14 cellular contexts compared by ENCODE assay signal in the genomic region with DNA sequence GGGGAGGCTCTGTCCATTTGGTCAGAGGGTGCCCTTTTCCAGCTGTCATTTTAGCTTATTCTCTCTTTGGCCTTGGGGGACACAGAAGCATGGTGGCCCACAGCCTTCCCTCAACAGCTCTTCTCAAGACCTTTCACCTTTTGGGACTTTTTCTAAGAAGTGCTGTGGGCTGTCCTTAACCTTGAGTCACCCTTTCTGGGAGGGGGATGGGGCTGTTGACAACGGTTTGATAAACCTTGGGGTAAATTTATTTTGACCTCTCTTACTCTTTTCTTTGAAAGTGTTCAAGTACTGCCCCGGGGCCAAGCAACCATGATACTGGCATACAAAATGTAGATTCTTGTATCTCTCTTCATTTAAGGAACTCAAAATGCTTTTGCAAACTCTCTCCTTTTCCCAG. TPM values are rescaled to one million over a fixed set of nuclear protein-coding genes. Genes with fewer than 3 reads are reported as not detected.
DNase-seq lines count a peak whose midpoint lies in the region; ATAC-seq, FAIRE-seq and TF ChIP-seq lines count a peak whose summit lies in the region.
"Had no signal": no experiment of that assay in that cellular context is flagged by ENCODE, and none has a peak within 500 bp of the region (broad histone marks: within the 10 kb centered on the region; RNA-seq: fewer than 3 reads in every experiment).

No MANE protein-coding gene starts in this region.

- H3K27me3 ChIP-seq in fibroblast of lung (ENCODE audit: control insufficient read depth, insufficient read depth, low read length) (no peaks in the 10 kb centered on the region), sigmoid colon (no peaks in the 10 kb centered on the region)
- H3K27me3 ChIP-seq: upper lobe of right lung had no signal

- H3K79me2 ChIP-seq in fibroblast of lung (ENCODE audit: control insufficient read depth, insufficient read depth, low read length): peaks cover 11% of the 10 kb centered on the region

- H3K9me3 ChIP-seq in A549 (no peaks in the 10 kb centered on the region), fibroblast of lung (ENCODE audit: control insufficient read depth, insufficient read depth, low read depth, low read length) (no peaks in the 10 kb centered on the region), sigmoid colon (no peaks in the 10 kb centered on the region)
- H3K9me3 ChIP-seq: upper lobe of right lung had no signal

- WGBS in A549 (ENCODE audit: missing lambda C conversion rate): 4% methylated on average over 2 of the region's 2 CpGs
- WGBS in sigmoid colon, 2 donors: 39 to 66% methylated on average over 2 of the region's 2 CpGs

- peaks cover 21% of the 10 kb centered on the region; the same call in 2 of the 3 replicates for H3K4me1 ChIP-seq in A549
- peaks cover 41% of the 10 kb centered on the region for H3K4me1 ChIP-seq in fibroblast of lung (ENCODE audit: control insufficient read depth, extremely low read depth, insufficient read depth, low read length)
- H3K4me1 ChIP-seq in sigmoid colon: peaks cover 0 to 77% (median 76%) of the 10 kb centered on the region in 4 donors

- H4K20me1 ChIP-seq in fibroblast of lung (ENCODE audit: control insufficient read depth, extremely low read depth, insufficient read depth, low read length): no peaks in the 10 kb centered on the region

- TF ChIP-seq CTCF in A549 (IDR thresholded peaks at IDR 0.05): no peak
- no peak for TF ChIP-seq CTCF in RWPE1 (conservative IDR thresholded peaks at IDR 0.05; ENCODE audit: low read depth)
- TF ChIP-seq CTCF in fibroblast of lung (conservative IDR thresholded peaks at IDR 0.05 in 1 of 2, IDR thresholded peaks at IDR 0.05 in 1 of 2; ENCODE audit: low read depth in 1 of 2, low read length in 2 of 2): no peak
- TF ChIP-seq CTCF in sigmoid colon (IDR thresholded peaks at IDR 0.05): no peak

- CTCF ChIA-PET in A549 (lab: Yijun Ruan, JAX): interaction anchor here (0.7 to 3.9 kb wide), 24 partner anchors 11 to 1074 kb away, joined by 3 to 30 read pairs (median 4); partner anchors contain the start of genes IGFBP2 and IGFBP5
- CTCF ChIA-PET in RWPE1 (lab: Yijun Ruan, JAX): interaction anchor here (0.6 to 1.7 kb wide), 7 partner anchors 15 to 1474 kb away, joined by 3 to 8 read pairs (median 3); no protein-coding TSS in a partner anchor

- DNase-seq in A549 (ENCODE audit: low read depth in 1 of 2, low spot score in 1 of 2): no peak
- no peak for DNase-seq in RWPE1 (ENCODE audit: low spot score)
- no peak for DNase-seq in fibroblast of lung (ENCODE audit: low read depth in 2 of 2)
- no peak for DNase-seq in sigmoid colon
- no peak for DNase-seq in activated effector memory CD4-positive, alpha-beta T cell treated with anti-CD3 and anti-CD28 coated beads, Interleukin-2, amount 50 U/mL, for 16 hours
- DNase-seq in NCI-H2107 treated with DMSO at 0.1 percent for 48 hours (lab: John Stamatoyannopoulos, UW; ENCODE audit: unreplicated experiment): no peak
- no peak for DNase-seq in DMS 273 treated with DMSO at 0.1 percent for 48 hours (lab: John Stamatoyannopoulos, UW)
- DNase-seq: upper lobe of right lung had no signal

- TF ChIP-seq POLR2A in A549 (IDR thresholded peaks at IDR 0.05; ENCODE audit: low read length): no peak
- no peak for TF ChIP-seq POLR2A in sigmoid colon (IDR thresholded peaks at IDR 0.05)

- no peak for TF ChIP-seq RAD21 in A549 (conservative IDR thresholded peaks at IDR 0.05 in 1 of 2, IDR thresholded peaks at IDR 0.05 in 1 of 2)

- H3K4me3 ChIP-seq in A549: no peak overlapping the region
- H3K4me3 ChIP-seq in fibroblast of lung (replicated peaks in 1 of 4; ENCODE audit: control extremely low read depth in 1 of 4, insufficient read depth in 1 of 4, low read depth in 3 of 4, low read length in 4 of 4): no peak overlapping the region
- H3K4me3 ChIP-seq in sigmoid colon: no peak overlapping the region
- H3K4me3 ChIP-seq: skin epidermis, upper lobe of right lung had no signal

- H3K36me3 ChIP-seq in fibroblast of lung (ENCODE audit: control insufficient read depth, insufficient read depth, low read length): peaks cover 26% of the 10 kb centered on the region
- H3K36me3 ChIP-seq in sigmoid colon: peaks cover 23 to 94% (median 31%) of the 10 kb centered on the region in 4 donors
- H3K36me3 ChIP-seq: upper lobe of right lung had no signal

- H3K27ac ChIP-seq in A549 (no peak overlapping the region), RWPE1 (peak overlapping the region; percentile 94), fibroblast of lung (ENCODE audit: insufficient read depth, low read length) (peak overlapping the region; percentile 54), sigmoid colon (peak overlapping the region; percentile 80 to 93 (median 88))
- H3K27ac ChIP-seq: upper lobe of right lung had no signal

- no peak overlapping the region for H2AFZ ChIP-seq in fibroblast of lung (ENCODE audit: low read length)

- no peak for ATAC-seq in A549
- no peak for ATAC-seq in GM21717 (IDR thresholded peaks at IDR 0.05; ENCODE audit: unreplicated experiment)

- peak overlapping the region; percentile 63; the same call in 2 of the 3 replicates for H3K4me2 ChIP-seq in A549
- H3K4me2 ChIP-seq in fibroblast of lung (ENCODE audit: extremely low read depth, insufficient read depth, low read length): peak overlapping the region; percentile 29

- no peak for FAIRE-seq in A549 (lab: Jason Lieb, UNC)
- FAIRE-seq: endometrium had no signal

- intact Hi-C loops in sigmoid colon (cut with DNase I): loop anchor here (5.0 kb wide), 1 partner anchor 1031 kb away; no protein-coding TSS in a partner anchor

- no peak for TF ChIP-seq EP300 in A549 (IDR thresholded peaks at IDR 0.05)
- TF ChIP-seq EP300 in sigmoid colon (IDR thresholded peaks at IDR 0.05): no peak

- POLR2A ChIA-PET in A549 (lab: Yijun Ruan, JAX): no interaction called here
- POLR2A ChIA-PET in RWPE1 (lab: Yijun Ruan, JAX; ENCODE audit: low non-redundant PET): interaction anchor here (0.6 kb wide), 1 partner anchor 492 kb away, joined by 6 read pairs; no protein-coding TSS in a partner anchor

- no peak overlapping the region for H3K9ac ChIP-seq in fibroblast of lung (ENCODE audit: insufficient read depth, low read length)

TF ChIP-seq in A549, 52 proteins besides CTCF, POLR2A, EP300 and RAD21 (continues in another document):
- TF ChIP-seq FOXS1 (CRISPR knock-in tag; IDR thresholded peaks at IDR 0.05) (no peak), USF2 (IDR thresholded peaks at IDR 0.05) (no peak), HDAC2 (IDR thresholded peaks at IDR 0.05) (no peak), EHF (CRISPR knock-in tag; IDR thresholded peaks at IDR 0.05) (no peak)
- TF ChIP-seq, protein P1, sequence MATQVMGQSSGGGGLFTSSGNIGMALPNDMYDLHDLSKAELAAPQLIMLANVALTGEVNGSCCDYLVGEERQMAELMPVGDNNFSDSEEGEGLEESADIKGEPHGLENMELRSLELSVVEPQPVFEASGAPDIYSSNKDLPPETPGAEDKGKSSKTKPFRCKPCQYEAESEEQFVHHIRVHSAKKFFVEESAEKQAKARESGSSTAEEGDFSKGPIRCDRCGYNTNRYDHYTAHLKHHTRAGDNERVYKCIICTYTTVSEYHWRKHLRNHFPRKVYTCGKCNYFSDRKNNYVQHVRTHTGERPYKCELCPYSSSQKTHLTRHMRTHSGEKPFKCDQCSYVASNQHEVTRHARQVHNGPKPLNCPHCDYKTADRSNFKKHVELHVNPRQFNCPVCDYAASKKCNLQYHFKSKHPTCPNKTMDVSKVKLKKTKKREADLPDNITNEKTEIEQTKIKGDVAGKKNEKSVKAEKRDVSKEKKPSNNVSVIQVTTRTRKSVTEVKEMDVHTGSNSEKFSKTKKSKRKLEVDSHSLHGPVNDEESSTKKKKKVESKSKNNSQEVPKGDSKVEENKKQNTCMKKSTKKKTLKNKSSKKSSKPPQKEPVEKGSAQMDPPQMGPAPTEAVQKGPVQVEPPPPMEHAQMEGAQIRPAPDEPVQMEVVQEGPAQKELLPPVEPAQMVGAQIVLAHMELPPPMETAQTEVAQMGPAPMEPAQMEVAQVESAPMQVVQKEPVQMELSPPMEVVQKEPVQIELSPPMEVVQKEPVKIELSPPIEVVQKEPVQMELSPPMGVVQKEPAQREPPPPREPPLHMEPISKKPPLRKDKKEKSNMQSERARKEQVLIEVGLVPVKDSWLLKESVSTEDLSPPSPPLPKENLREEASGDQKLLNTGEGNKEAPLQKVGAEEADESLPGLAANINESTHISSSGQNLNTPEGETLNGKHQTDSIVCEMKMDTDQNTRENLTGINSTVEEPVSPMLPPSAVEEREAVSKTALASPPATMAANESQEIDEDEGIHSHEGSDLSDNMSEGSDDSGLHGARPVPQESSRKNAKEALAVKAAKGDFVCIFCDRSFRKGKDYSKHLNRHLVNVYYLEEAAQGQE (IDR thresholded peaks at IDR 0.05): no peak

RNA-seq across cellular contexts. Expression of gene IGFBP5, which starts 13.7 kb away (rescaled TPM):
- 0.97 and 1.5 TPM in 2 replicates for polyA plus RNA-seq in A549 (2011; rRNA removed)
- polyA plus RNA-seq in A549 (2012; cell fraction: cytosol; rRNA removed): 1.5 and 1.9 TPM in 2 replicates
- 2.2 and 4.9 TPM in 2 replicates for polyA plus RNA-seq in A549 (2012; cell fraction: nucleus; rRNA removed)
- 0.20 to 0.46 TPM (median 0.23 TPM) in 3 replicates for polyA plus RNA-seq in A549 (2017; fragmentation: RNase III; extraction: RNeasy Plus Mini Kit Qiagen cat#74134 plus additional on column Dnase treatment)
- 1.7 and 3.4 TPM in 2 replicates for polyA minus RNA-seq in A549 (2011; rRNA and poly(A)+ RNA removed)
- total RNA-seq in fibroblast of lung: 783 and 1,100 TPM in 2 replicates
- polyA plus RNA-seq in fibroblast of lung: 712 and 2,607 TPM in 2 replicates
- 532 and 2,380 TPM in 2 replicates for polyA plus RNA-seq in fibroblast of lung (2012)
- polyA minus RNA-seq in fibroblast of lung (ENCODE audit: low replicate concordance): 654 and 2,537 TPM in 2 replicates
- total RNA-seq in sigmoid colon: 100 to 1,000 TPM; 254 to 773 (median 488) TPM
- polyA plus RNA-seq in sigmoid colon: 100 to 1,000 TPM in 1 of 3 donors, 10 to 100 TPM in 2; 13.6 to 131 (median 36.0) TPM
- total RNA-seq: activated CD4-positive, alpha-beta memory T cell treated with anti-CD3 and anti-CD28 coated beads for 36 hours; activated T-cell treated with anti-CD3 and anti-CD28 coated beads, Interleukin-2, amount 50 U/mL, for 72 hours; CD8-positive, alpha-beta T cell had no signal

RNA-seq across cellular contexts. Expression of gene IGFBP2, which starts 48.5 kb away (rescaled TPM):
- polyA plus RNA-seq in A549 (2011; rRNA removed) (34.9 and 36.1 TPM in 2 replicates), A549 (2017; fragmentation: RNase III; extraction: RNeasy Plus Mini Kit Qiagen cat#74134 plus additional on column Dnase treatment) (21.1 to 27.0 TPM (median 26.1 TPM) in 3 replicates), fibroblast of lung (8.6 and 26.0 TPM in 2 replicates), sigmoid colon (10 to 100 TPM; 30.8 to 33.5 (median 33.0) TPM)
- 69.5 and 87.5 TPM in 2 replicates for polyA plus RNA-seq in A549 (2012; cell fraction: cytosol; rRNA removed)
- 93.1 and 114 TPM in 2 replicates for polyA plus RNA-seq in A549 (2012; cell fraction: nucleus; rRNA removed)
- polyA minus RNA-seq in A549 (2011; rRNA and poly(A)+ RNA removed): 37.5 and 38.6 TPM in 2 replicates
- total RNA-seq in fibroblast of lung (32.6 and 36.3 TPM in 2 replicates), sigmoid colon (10 to 100 TPM in 3 of 4 donors, 1 to 10 TPM in 1; 6.3 to 45.7 (median 21.9) TPM)
- 14.2 and 46.3 TPM in 2 replicates for polyA plus RNA-seq in fibroblast of lung (2012)
- 10.2 and 20.3 TPM in 2 replicates for polyA minus RNA-seq in fibroblast of lung (ENCODE audit: low replicate concordance)

Comparison
In these comparisons a context has a peak if more than half of its experiments do, and no peak if none do; other contexts are left out.
1. H3K27ac ChIP-seq: peak in RWPE1 (single experiment), fibroblast of lung (single experiment) and sigmoid colon (4 of 4); none in A549 (0 of 2).
2. RNA of gene IGFBP5, which starts 13.7 kb away (polyA plus RNA-seq): 532 to 2,607 TPM in fibroblast of lung; 13.6 to 131 TPM in sigmoid colon and 0.20 to 4.9 TPM in A549; every median in the first group is over 4 times any median in the second.